10 cellular contexts compared by ENCODE assay signal in the genomic region with DNA sequence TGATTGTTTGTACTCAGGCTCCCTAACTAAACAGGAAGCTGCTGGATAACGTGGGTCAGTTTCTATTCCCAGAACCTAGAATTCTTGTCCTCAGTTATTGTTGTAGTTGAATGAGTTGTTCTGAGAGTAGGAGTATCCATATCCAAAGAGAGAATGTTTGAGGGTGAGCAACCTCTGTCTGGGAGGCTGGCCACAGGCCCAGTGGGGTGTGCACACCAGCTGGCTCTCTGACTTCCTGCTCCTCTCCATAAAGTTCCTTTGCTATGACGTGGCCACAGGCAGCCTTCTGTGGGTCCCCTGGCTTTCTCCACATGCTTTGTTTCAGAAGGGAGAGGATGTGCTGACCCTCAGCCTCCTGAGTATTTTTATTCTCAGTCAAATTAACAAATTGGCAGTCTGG. TPM values are rescaled to one million over a fixed set of nuclear protein-coding genes. Genes with fewer than 3 reads are reported as not detected.
DNase-seq lines count a peak whose midpoint lies in the region; ATAC-seq, FAIRE-seq and TF ChIP-seq lines count a peak whose summit lies in the region.
"Had no signal": no experiment of that assay in that cellular context is flagged by ENCODE, and none has a peak within 500 bp of the region (broad histone marks: within the 10 kb centered on the region; RNA-seq: fewer than 3 reads in every experiment).

No MANE protein-coding gene starts in this region.

- no peak for FAIRE-seq in bronchial epithelial cell (lab: Jason Lieb, UNC)

- no peak for ATAC-seq in HG02884 (IDR thresholded peaks at IDR 0.05; ENCODE audit: unreplicated experiment)

- no peaks in the 10 kb centered on the region for H3K36me3 ChIP-seq in bronchial epithelial cell (ENCODE audit: control insufficient read depth, insufficient read depth, low read length)

- H3K4me3 ChIP-seq in AG04450 (ENCODE audit: low read depth, low read length) = no peak overlapping the region
- H3K4me3 ChIP-seq in bronchial epithelial cell (ENCODE audit: low read depth, low read length) = no peak overlapping the region

- H3K27me3 ChIP-seq in AG04450 (ENCODE audit: control insufficient read depth, insufficient read depth, low read length) (no peaks in the 10 kb centered on the region), bronchial epithelial cell (ENCODE audit: control insufficient read depth, insufficient read depth, low read length) (no peaks in the 10 kb centered on the region)

- POLR2A ChIA-PET in AG04450 (lab: Yijun Ruan, JAX) = no interaction called here

- H3K27ac ChIP-seq in AG04450 (ENCODE audit: low read depth, low read length) = peak overlapping the region; percentile 95

- CTCF ChIA-PET in AG04450 (lab: Charles Lee) = no interaction called here

- no peaks in the 10 kb centered on the region for H3K9me3 ChIP-seq in AG04450 (ENCODE audit: control insufficient read depth, insufficient read depth, low read length)

- peak; percentile 93 for DNase-seq in AG04450 (ENCODE audit: low read depth, low spot score)
- peak; percentile 4 for DNase-seq in HT-29 (ENCODE audit: low spot score)
- DNase-seq in bronchial epithelial cell (ENCODE audit: low read depth) = peak; percentile 74
- peak; percentile 36 for DNase-seq in left kidney (ENCODE audit: low read depth, low spot score)
- DNase-seq in stimulated activated CD4-positive, alpha-beta T cell treated with anti-CD3 and anti-CD28 coated beads, Interleukin-4, amount 100 ng/mL, for 24 hours = no peak
- no peak for DNase-seq in effector CD4-positive, alpha-beta T cell
- DNase-seq in ecto neural progenitor cell (ENCODE audit: low spot score) = no peak
- DNase-seq: amygdala, Karpas-422 had no signal

- no peak for TF ChIP-seq CTCF in AG04450 (IDR thresholded peaks at IDR 0.05; ENCODE audit: low read depth, low read length)
- no peak for TF ChIP-seq CTCF in bronchial epithelial cell (IDR thresholded peaks at IDR 0.05; ENCODE audit: insufficient read depth, low read length, severe bottlenecking)

RNA-seq across cellular contexts. Expression of a gene that starts 47.7 kb away (rescaled TPM):
- 0.17 and 0.26 TPM in 2 replicates for polyA plus RNA-seq in AG04450 (2011; rRNA removed)
- polyA minus RNA-seq in AG04450 (2011; rRNA and poly(A)+ RNA removed) = 1.2 and 1.4 TPM in 2 replicates
- total RNA-seq in HT-29 (2014; rRNA removed; shearing (Covaris generic)) = 0.03 TPM in 1 of 2 replicates, not detected in the other
- 0.13 and 0.26 TPM in 2 replicates for total RNA-seq in bronchial epithelial cell

Comparison
In these comparisons a context has a peak if more than half of its experiments do, and no peak if none do; other contexts are left out.
1. DNase-seq: peak in AG04450 (single experiment), HT-29 (single experiment), bronchial epithelial cell (single experiment) and left kidney (single experiment); none in stimulated activated CD4-positive, alpha-beta T cell treated with anti-CD3 and anti-CD28 coated beads, Interleukin-4, amount 100 ng/mL, for 24 hours (single experiment), effector CD4-positive, alpha-beta T cell (single experiment) and ecto neural progenitor cell (single experiment).